In genomic region chr2:100015849-100016248, GRCh38 we compare ENCODE assay signal across 23 cellular contexts.
DNase-seq lines count a peak whose midpoint lies in the region; ATAC-seq, FAIRE-seq and TF ChIP-seq lines count a peak whose summit lies in the region.
"Had no signal": no experiment of that assay in that cellular context is flagged by ENCODE, and none has a peak within 500 bp of the region (broad histone marks: within the 10 kb centered on the region; RNA-seq: fewer than 3 reads in every experiment).

No MANE protein-coding gene starts in this region.

- H3K79me1 ChIP-seq in IMR-90 (ENCODE audit: low read depth in 1 of 2, low read length in 2 of 2) (peaks cover 41 to 72% of the 10 kb centered on the region in 2 experiments), neuronal stem cell (ENCODE audit: low read depth, low read length) (no peaks in the 10 kb centered on the region)

- H2BK12ac ChIP-seq in neuronal stem cell (ENCODE audit: low read length) = no peak overlapping the region

- H3K14ac ChIP-seq in IMR-90 (replicated peaks; ENCODE audit: low read depth, low read length) = peak overlapping the region; percentile 39
- H3K14ac ChIP-seq in neuronal stem cell (ENCODE audit: low read length) = no peak overlapping the region

- POLR2A ChIA-PET in HepG2 (lab: Yijun Ruan, JAX) (no interaction called here), IMR-90 (lab: Charles Lee; ENCODE audit: unreplicated experiment) (no interaction called here)

- H3K79me2 ChIP-seq in HepG2 (ENCODE audit: insufficient read depth, low read length) = no peaks in the 10 kb centered on the region

- H3K4me2 ChIP-seq in HepG2 (ENCODE audit: low read depth, low read length) (no peak overlapping the region), IMR-90 (ENCODE audit: low read depth, low read length) (no peak overlapping the region), neuronal stem cell (ENCODE audit: insufficient read depth, low read length, poor library complexity, severe bottlenecking) (no peak overlapping the region)
- H3K4me2 ChIP-seq: A549; BLaER1 treated with 17β-estradiol and CSF1 and Interleukin-3, amounts not matched to agents 10 nM and 100 nM; GM23338 had no signal

- TF ChIP-seq EP300 in HepG2 (IDR thresholded peaks at IDR 0.05; ENCODE audit: low read depth in 2 of 2, low read length in 2 of 2) = no peak
- TF ChIP-seq EP300 in HepG2 (CRISPR knock-in tag; IDR thresholded peaks at IDR 0.05; ENCODE audit: borderline replicate concordance) = no peak

- TF ChIP-seq RAD21 in HepG2 (CRISPR knock-in tag; IDR thresholded peaks at IDR 0.05) (no peak), IMR-90 (IDR thresholded peaks at IDR 0.05; ENCODE audit: low read length) (no peak)

- H3K27ac ChIP-seq in HepG2 (ENCODE audit: extremely low read length, insufficient read depth, low read length) (no peak overlapping the region), right lobe of liver (no peak overlapping the region), IMR-90 (ENCODE audit: insufficient read depth, low read length) (peak overlapping the region; percentile 66; the same call in 1 of the 2 replicates), neuronal stem cell (replicated peaks; ENCODE audit: low read length) (no peak overlapping the region)
- H3K27ac ChIP-seq: BLaER1 treated with 17β-estradiol and CSF1 and Interleukin-3, amounts not matched to agents 10 nM and 100 nM had no signal

- in situ Hi-C loops in HepG2 (cut with HindIII; ENCODE audit: extremely low pct_ligation_motif_present, low pct_unique_long_range_greater_than_20kb) (no loop called here), IMR-90 (cut with MboI; ENCODE audit: low sequenced_read_pairs) (no loop called here)

- no peaks in the 10 kb centered on the region for H4K20me1 ChIP-seq in HepG2 (ENCODE audit: insufficient read depth, low read length)
- H4K20me1 ChIP-seq in IMR-90 (ENCODE audit: insufficient read depth, low read length) = no peaks in the 10 kb centered on the region

- BruUV-seq in HepG2 (replicated peaks; lab: Mats Ljungman, UMichigan) (no TSS peak), IMR-90 (replicated peaks; lab: Mats Ljungman, UMichigan) (TSS peak; percentile 5)

- TF ChIP-seq POLR2A in HepG2 (IDR thresholded peaks at IDR 0.05; ENCODE audit: insufficient read depth in 1 of 2, low read depth in 2 of 2, low read length in 2 of 2) (no peak), right lobe of liver (IDR thresholded peaks at IDR 0.05) (no peak), IMR-90 (IDR thresholded peaks at IDR 0.05; ENCODE audit: low read depth, low read length) (no peak)

- peaks cover 38% of the 10 kb centered on the region for H3K9me1 ChIP-seq in IMR-90 (ENCODE audit: insufficient read depth, low read length)

- dilution Hi-C loops in IMR-90 (cut with HindIII; ENCODE audit: low sequenced_read_pairs, unreplicated experiment) = no loop called here

- H4K91ac ChIP-seq in IMR-90 (ENCODE audit: insufficient read depth, low read depth, low read length) (peak overlapping the region; percentile 83), neuronal stem cell (ENCODE audit: low read depth, low read length, poor library complexity) (no peak overlapping the region)

- H3K4me1 ChIP-seq in HepG2 (ENCODE audit: insufficient read depth, low read length) (no peaks in the 10 kb centered on the region), right lobe of liver (peaks cover 0 to 9% (median 0%) of the 10 kb centered on the region in 4 donors), IMR-90 (ENCODE audit: control insufficient read depth, insufficient read depth, low read length) (peaks cover 34% of the 10 kb centered on the region), neuronal stem cell (ENCODE audit: control insufficient read depth in 2 of 2, insufficient read depth in 1 of 2, low read depth in 1 of 2, low read length in 2 of 2) (peaks cover 5 to 8% of the 10 kb centered on the region in 2 donors)
- H3K4me1 ChIP-seq: BE2C had no signal

- H2BK5ac ChIP-seq in IMR-90 (ENCODE audit: low read depth, low read length, poor library complexity, severe bottlenecking) (peak overlapping the region; percentile 51), neuronal stem cell (ENCODE audit: low read length) (no peak overlapping the region)

- peak overlapping the region; percentile 58 for H3K18ac ChIP-seq in IMR-90 (ENCODE audit: low read depth, low read length)
- peak overlapping the region; percentile 24 for H3K18ac ChIP-seq in neuronal stem cell (ENCODE audit: low read length)

- H2AFZ ChIP-seq in HepG2 (ENCODE audit: low read length) = no peak overlapping the region
- peak overlapping the region; percentile 9 for H2AFZ ChIP-seq in IMR-90 (replicated peaks; ENCODE audit: low read length, poor library complexity)
- no peak overlapping the region for H2AFZ ChIP-seq in neuronal stem cell (ENCODE audit: low read length)
- H2AFZ ChIP-seq: GM23338 had no signal

- H3K27me3 ChIP-seq in HepG2 (ENCODE audit: control insufficient read depth in 1 of 2, insufficient read depth in 2 of 2, low read length in 2 of 2) (peaks cover 0 to 10% of the 10 kb centered on the region in 2 experiments; a peak in 2 of 5 replicates), right lobe of liver (no peaks in the 10 kb centered on the region), IMR-90 (ENCODE audit: control insufficient read depth, insufficient read depth, low read length) (no peaks in the 10 kb centered on the region), neuronal stem cell (ENCODE audit: control insufficient read depth in 3 of 3, insufficient read depth in 3 of 3, low read depth in 1 of 3, low read length in 3 of 3) (no peaks in the 10 kb centered on the region)
- H3K27me3 ChIP-seq: BE2C; BLaER1 treated with 17β-estradiol and CSF1 and Interleukin-3, amounts not matched to agents 10 nM and 100 nM had no signal

- WGBS in HepG2 (ENCODE audit: low lambda C conversion rate) = 94% methylated on average over 3 of the region's 3 CpGs
- WGBS in right lobe of liver (ENCODE audit: insufficient coverage, low coverage, low lambda C conversion rate, missing lambda C conversion rate) = 98% methylated on average over 3 of the region's 3 CpGs
- whole genome bisulfite sequencing in IMR-90 (ENCODE audit: extremely low coverage in 2 of 2, insufficient read length in 1 of 2), 2 experiments = 96% methylated on average over 2 of the region's 3 CpGs; no CpG with 5 or more reads in 1 of the 2 experiments
- WGBS in neuronal stem cell (ENCODE audit: extremely low coverage in 2 of 2, insufficient read length in 2 of 2, insufficient replicate concordance in 1 of 2), 2 donors = no CpG with 5 or more reads among the region's 3 CpGs

- H3K36me3 ChIP-seq in HepG2 (replicated peaks in 1 of 2; ENCODE audit: control insufficient read depth in 1 of 2, insufficient read depth in 2 of 2, low read length in 2 of 2) (no peaks in the 10 kb centered on the region), right lobe of liver (no peaks in the 10 kb centered on the region), IMR-90 (ENCODE audit: control insufficient read depth, insufficient read depth, low read length) (peaks cover 10% of the 10 kb centered on the region), neuronal stem cell (replicated peaks in 1 of 2; ENCODE audit: control insufficient read depth in 2 of 2, insufficient read depth in 2 of 2, low read length in 2 of 2) (peaks cover 0 to 2% of the 10 kb centered on the region in 2 donors)
- H3K36me3 ChIP-seq: BE2C had no signal

- H3K23ac ChIP-seq in IMR-90 (ENCODE audit: low read depth, low read length) = peak overlapping the region; percentile 34
- peak overlapping the region; percentile 58 for H3K23ac ChIP-seq in neuronal stem cell (ENCODE audit: low read depth, low read length, poor library complexity)

- no peak for DNase-seq in HepG2 (ENCODE audit: low spot score)
- DNase-seq in right lobe of liver = no peak
- DNase-seq in IMR-90 = no peak
- no peak for DNase-seq in neuronal stem cell (ENCODE audit: low spot score)
- no peak for DNase-seq in urothelium cell line (ENCODE audit: low spot score)
- no peak for DNase-seq in NCI-H526 (lab: John Stamatoyannopoulos, UW)
- DNase-seq in T-helper 1 cell = no peak
- DNase-seq: 8988T; ACHN; AML-193; BE2C; CD4-positive, alpha-beta T cell; CD8-positive, alpha-beta memory T cell; DMS53; DMS79 treated with DMSO at 0.1 percent for 48 hours; GF-D8; HCEC 1CT had no signal

- FAIRE-seq in HepG2 (lab: Jason Lieb, UNC) (no peak), urothelium cell line (lab: Jason Lieb, UNC) (peak; percentile 100)
- FAIRE-seq: A549, GM12892, H54 had no signal

- H2AK9ac ChIP-seq in IMR-90 (replicated peaks; ENCODE audit: low read depth, low read length, poor library complexity) = peak overlapping the region; percentile 32

- H3K4ac ChIP-seq in IMR-90 (ENCODE audit: low read depth, low read length) = peak overlapping the region; percentile 93
- no peak overlapping the region for H3K4ac ChIP-seq in neuronal stem cell (ENCODE audit: low read length)

- ATAC-seq in HepG2 (no peak), right lobe of liver (no peak), IMR-90 (ENCODE audit: low read depth) (no peak), GM21576 (IDR thresholded peaks at IDR 0.05; ENCODE audit: unreplicated experiment) (no peak)
- ATAC-seq: A549, GM23338 had no signal

- TF ChIP-seq CTCF in HepG2 (CRISPR knock-in tag; IDR thresholded peaks at IDR 0.05) (no peak), right lobe of liver (IDR thresholded peaks at IDR 0.05) (no peak), IMR-90 (conservative IDR thresholded peaks at IDR 0.05; ENCODE audit: low read depth, low read length) (no peak)

- H4K8ac ChIP-seq in IMR-90 (ENCODE audit: low read depth in 2 of 2, low read length in 2 of 2) (peak overlapping the region; percentile 83 to 88; a peak in 3 of 4 replicates), neuronal stem cell (ENCODE audit: low read depth, low read length) (no peak overlapping the region)

- no peak overlapping the region for H3K56ac ChIP-seq in IMR-90 (ENCODE audit: extremely low read depth, insufficient read depth, low read length)

- peak overlapping the region; percentile 50 for H4K5ac ChIP-seq in IMR-90 (ENCODE audit: low read depth, low read length)

- H2BK20ac ChIP-seq in IMR-90 (ENCODE audit: low read depth, low read length) = peak overlapping the region; percentile 95

- no peak overlapping the region for H3K9ac ChIP-seq in HepG2 (ENCODE audit: insufficient read depth, low read depth, low read length)
- H3K9ac ChIP-seq in IMR-90 (ENCODE audit: low read depth, low read length) = no peak overlapping the region
- H3K9ac ChIP-seq in neuronal stem cell (ENCODE audit: low read depth, low read length, poor library complexity) = peak overlapping the region; percentile 54
- H3K9ac ChIP-seq: BLaER1 treated with 17β-estradiol and CSF1 and Interleukin-3, amounts not matched to agents 10 nM and 100 nM had no signal

- H2AK5ac ChIP-seq in IMR-90 (ENCODE audit: low read depth, low read length) (peak overlapping the region; percentile 99), neuronal stem cell (ENCODE audit: low read depth, low read length) (no peak overlapping the region)

- CTCF ChIA-PET in HepG2 (lab: Yijun Ruan, JAX; ENCODE audit: low intra/inter-chr PET ratio, low total read pairs) (no interaction called here), IMR-90 (lab: Yijun Ruan, JAX) (no interaction called here)

- H2BK15ac ChIP-seq in IMR-90 (ENCODE audit: low read depth, low read length) (peak overlapping the region; percentile 99; the same call in 2 of the 3 replicates), neuronal stem cell (ENCODE audit: low read length) (no peak overlapping the region)

- intact Hi-C loops in HepG2 (cut with micrococcal nuclease; ENCODE audit: unreplicated experiment) (no loop called here), right lobe of liver (cut with DNase I) (no loop called here), IMR-90 (cut with micrococcal nuclease) (no loop called here)

- H2BK120ac ChIP-seq in IMR-90 (ENCODE audit: low read depth, low read length) (peak overlapping the region; percentile 90), neuronal stem cell (ENCODE audit: low read depth, low read length) (no peak overlapping the region)

- H3K9me3 ChIP-seq in HepG2 (ENCODE audit: low read length) = peaks cover 12% of the 10 kb centered on the region; the same call in 1 of the 2 replicates
- H3K9me3 ChIP-seq in right lobe of liver = no peaks in the 10 kb centered on the region
- no peaks in the 10 kb centered on the region for H3K9me3 ChIP-seq in IMR-90 (ENCODE audit: control insufficient read depth, insufficient read depth, low read length)
- peaks cover 0 to 11% of the 10 kb centered on the region in 2 donors for H3K9me3 ChIP-seq in neuronal stem cell (replicated peaks in 1 of 2; ENCODE audit: control insufficient read depth in 2 of 2, insufficient read depth in 1 of 2, low read depth in 1 of 2, low read length in 2 of 2)
- H3K9me3 ChIP-seq: A549, BE2C had no signal

- H3K4me3 ChIP-seq in HepG2 (replicated peaks in 1 of 3; ENCODE audit: insufficient read depth in 1 of 3, low read depth in 2 of 3, low read length in 3 of 3) (no peak overlapping the region), right lobe of liver (no peak overlapping the region), IMR-90 (ENCODE audit: insufficient read depth, low read depth, low read length) (no peak overlapping the region), neuronal stem cell (ENCODE audit: low read length in 2 of 2) (peak overlapping the region in 1 of 2 donors; percentile 63)
- H3K4me3 ChIP-seq: A549; BLaER1 treated with 17β-estradiol and CSF1 and Interleukin-3, amounts not matched to agents 10 nM and 100 nM; GM23338 had no signal
